In the genomic region with DNA sequence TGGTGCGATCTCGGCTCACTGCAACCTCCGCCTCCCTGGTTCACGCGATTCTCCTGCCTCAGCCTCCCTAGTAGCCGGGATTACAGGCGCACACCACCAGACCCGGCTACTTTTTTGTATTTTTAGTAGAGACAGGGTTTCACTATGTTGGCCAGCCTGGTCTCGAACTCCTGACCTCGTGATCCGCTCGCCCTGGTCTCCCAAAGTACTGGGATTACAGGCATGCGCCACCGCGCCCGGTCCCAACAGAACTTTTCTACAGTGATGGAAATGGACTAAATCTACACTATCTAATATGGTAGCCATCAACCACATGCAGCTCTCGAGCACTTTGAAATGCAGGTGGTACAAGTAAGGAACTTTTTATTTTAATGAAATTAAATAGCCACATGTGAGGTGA, we compare ENCODE assay signal across 11 cellular contexts. TPM values are rescaled to one million over a fixed set of nuclear protein-coding genes. Genes with fewer than 3 reads are reported as not detected.
DNase-seq lines count a peak whose midpoint lies in the region; ATAC-seq and TF ChIP-seq lines count a peak whose summit lies in the region.
"Not testable (repeated sequence)": the region's sequence is repeated elsewhere in the genome, so short reads cannot be mapped to it uniquely, and the experiment has no call there.
"Had no signal": no experiment of that assay in that cellular context is flagged by ENCODE, and none has a peak within 500 bp of the region (broad histone marks: within the 10 kb centered on the region; RNA-seq: fewer than 3 reads in every experiment).

No MANE protein-coding gene starts in this region.

- H3K4me3 ChIP-seq in BLaER1; fibroblast of lung (replicated peaks in 1 of 4; ENCODE audit: control extremely low read depth in 1 of 4, insufficient read depth in 1 of 4, low read depth in 3 of 4, low read length in 4 of 4): not testable (repeated sequence)
- peak overlapping the region; percentile 92; the same call in 1 of the 2 replicates for H3K4me3 ChIP-seq in HFF-Myc (replicated peaks; ENCODE audit: low read depth, low read length)
- H3K4me3 ChIP-seq in PC-3 (ENCODE audit: low read length) = peak overlapping the region; percentile 87; the same call in 1 of the 2 replicates

- not testable (repeated sequence) for TF ChIP-seq CTCF in HFF-Myc (IDR thresholded peaks at IDR 0.05; ENCODE audit: low read depth, low read length, missing control alignments); PC-3 (conservative IDR thresholded peaks at IDR 0.05; ENCODE audit: low read depth, low read length); fibroblast of lung (conservative IDR thresholded peaks at IDR 0.05 in 1 of 2, IDR thresholded peaks at IDR 0.05 in 1 of 2; ENCODE audit: low read depth in 1 of 2, low read length in 2 of 2); nephron (IDR thresholded peaks at IDR 0.05; ENCODE audit: unreplicated experiment in 3 of 3)

- POLR2A ChIA-PET in PC-3 (lab: Charles Lee; ENCODE audit: unreplicated experiment) = not testable (repeated sequence)
- POLR2A ChIA-PET in activated CD4-positive, alpha-beta memory T cell treated with anti-CD3 and anti-CD28 coated beads, Interleukin-2, amount 10 ng/mL, durations not matched to agents 7 days and 5 days (lab: Charles Lee) = interaction anchor here (1.0 to 4.0 kb wide), 3 partner anchors 31 to 204 kb away, joined by 3 to 47 read pairs (median 26); a partner anchor contains a TSS

- H3K4me1 ChIP-seq in BLaER1 = peaks cover 20% of the 10 kb centered on the region
- peaks cover 11% of the 10 kb centered on the region for H3K4me1 ChIP-seq in PC-3 (ENCODE audit: insufficient read depth, low read length)
- not testable (repeated sequence) for H3K4me1 ChIP-seq in fibroblast of lung (ENCODE audit: control insufficient read depth, extremely low read depth, insufficient read depth, low read length)

- CTCF ChIA-PET in PC-3 (lab: Charles Lee) = not testable (repeated sequence)
- CTCF ChIA-PET in activated CD4-positive, alpha-beta memory T cell treated with anti-CD3 and anti-CD28 coated beads, Interleukin-2, amount 10 ng/mL, durations not matched to agents 7 days and 5 days (lab: Charles Lee) = interaction anchor here (4.9 to 7.1 kb wide), 3 partner anchors 25 to 36 kb away, joined by 55 to 103 read pairs (median 103); a partner anchor contains a TSS

- H3K36me3 ChIP-seq in BLaER1; PC-3 (ENCODE audit: low read depth, low read length); fibroblast of lung (ENCODE audit: control insufficient read depth, insufficient read depth, low read length): not testable (repeated sequence)

- H4K20me1 ChIP-seq in BLaER1 (peaks cover 32% of the 10 kb centered on the region), PC-3 (ENCODE audit: low read length) (peaks cover 27% of the 10 kb centered on the region)
- not testable (repeated sequence) for H4K20me1 ChIP-seq in fibroblast of lung (ENCODE audit: control insufficient read depth, extremely low read depth, insufficient read depth, low read length)

- not testable (repeated sequence) for H3K27ac Mint-ChIP-seq in activated CD4-positive, alpha-beta memory T cell treated with anti-CD3 and anti-CD28 coated beads, Interleukin-2, amount 10 ng/mL, durations not matched to agents 7 days and 5 days; activated naive CD8-positive, alpha-beta T cell treated with anti-CD3 and anti-CD28 coated beads for 36 hours; nephron; stimulated activated naive CD8-positive, alpha-beta T cell treated with anti-CD3 and anti-CD28 coated beads, Interleukin-15, Interleukin-2, amounts not matched to agents 100 ng/mL and 50 ng/mL, for 24 hours

- peaks cover 42% of the 10 kb centered on the region for H3K36me3 Mint-ChIP-seq in activated CD4-positive, alpha-beta memory T cell treated with anti-CD3 and anti-CD28 coated beads, Interleukin-2, amount 10 ng/mL, durations not matched to agents 7 days and 5 days (ENCODE audit: low read depth)
- not testable (repeated sequence) for H3K36me3 Mint-ChIP-seq in activated naive CD8-positive, alpha-beta T cell treated with anti-CD3 and anti-CD28 coated beads for 36 hours; nephron (ENCODE audit: low read depth)
- peaks cover 23% of the 10 kb centered on the region for H3K36me3 Mint-ChIP-seq in stimulated activated naive CD8-positive, alpha-beta T cell treated with anti-CD3 and anti-CD28 coated beads, Interleukin-15, Interleukin-2, amounts not matched to agents 100 ng/mL and 50 ng/mL, for 24 hours (ENCODE audit: low read depth)

- H3K9ac ChIP-seq in BLaER1 = peak overlapping the region; percentile 99; the same call in 1 of the 2 replicates
- H3K9ac ChIP-seq in PC-3 (ENCODE audit: low read length); fibroblast of lung (ENCODE audit: insufficient read depth, low read length): not testable (repeated sequence)

- intact Hi-C loops in PC-3 (cut with micrococcal nuclease) = not testable (repeated sequence)

- not testable (repeated sequence) for H3K9me3 Mint-ChIP-seq in activated CD4-positive, alpha-beta memory T cell treated with anti-CD3 and anti-CD28 coated beads, Interleukin-2, amount 10 ng/mL, durations not matched to agents 7 days and 5 days; activated naive CD8-positive, alpha-beta T cell treated with anti-CD3 and anti-CD28 coated beads for 36 hours; nephron; stimulated activated naive CD8-positive, alpha-beta T cell treated with anti-CD3 and anti-CD28 coated beads, Interleukin-15, Interleukin-2, amounts not matched to agents 100 ng/mL and 50 ng/mL, for 24 hours

- not testable (repeated sequence) for H3K9me2 ChIP-seq in PC-3 (replicated peaks; ENCODE audit: low read length)

- not testable (repeated sequence) for ATAC-seq in PC-3

- not testable (repeated sequence) for H3K27me3 ChIP-seq in BLaER1; PC-3 (ENCODE audit: low read length); fibroblast of lung (ENCODE audit: control insufficient read depth, insufficient read depth, low read length)

- H3K9me3 ChIP-seq in BLaER1; PC-3 (ENCODE audit: low read length); fibroblast of lung (ENCODE audit: control insufficient read depth, insufficient read depth, low read depth, low read length): not testable (repeated sequence)

- peak overlapping the region; percentile 4 for H3K4me3 Mint-ChIP-seq in activated CD4-positive, alpha-beta memory T cell treated with anti-CD3 and anti-CD28 coated beads, Interleukin-2, amount 10 ng/mL, durations not matched to agents 7 days and 5 days
- H3K4me3 Mint-ChIP-seq in activated naive CD8-positive, alpha-beta T cell treated with anti-CD3 and anti-CD28 coated beads for 36 hours = peak overlapping the region; percentile 98
- H3K4me3 Mint-ChIP-seq in nephron = peak overlapping the region; percentile 94 to 97 (median 96)
- peak overlapping the region; percentile 97 for H3K4me3 Mint-ChIP-seq in stimulated activated naive CD8-positive, alpha-beta T cell treated with anti-CD3 and anti-CD28 coated beads, Interleukin-15, Interleukin-2, amounts not matched to agents 100 ng/mL and 50 ng/mL, for 24 hours

- H3K27ac ChIP-seq in BLaER1; PC-3 (ENCODE audit: low read length); fibroblast of lung (ENCODE audit: insufficient read depth, low read length): not testable (repeated sequence)

- DNase-seq in HFF-Myc (ENCODE audit: extremely low read depth, low read depth); PC-3; activated CD4-positive, alpha-beta memory T cell treated with anti-CD3 and anti-CD28 coated beads, Interleukin-2, amount 10 ng/mL, durations not matched to agents 7 days and 5 days; activated naive CD8-positive, alpha-beta T cell treated with anti-CD3 and anti-CD28 coated beads for 36 hours; fibroblast of lung (ENCODE audit: low read depth in 2 of 2): not testable (repeated sequence)

- H3K79me2 ChIP-seq in PC-3 (ENCODE audit: low read length) (peaks cover 51% of the 10 kb centered on the region), fibroblast of lung (ENCODE audit: control insufficient read depth, insufficient read depth, low read length) (peaks cover 38% of the 10 kb centered on the region)

- not testable (repeated sequence) for H3K27me3 Mint-ChIP-seq in activated CD4-positive, alpha-beta memory T cell treated with anti-CD3 and anti-CD28 coated beads, Interleukin-2, amount 10 ng/mL, durations not matched to agents 7 days and 5 days; activated naive CD8-positive, alpha-beta T cell treated with anti-CD3 and anti-CD28 coated beads for 36 hours; nephron (ENCODE audit: low read depth); stimulated activated naive CD8-positive, alpha-beta T cell treated with anti-CD3 and anti-CD28 coated beads, Interleukin-15, Interleukin-2, amounts not matched to agents 100 ng/mL and 50 ng/mL, for 24 hours

- H3K4me2 ChIP-seq in BLaER1 (peak overlapping the region; percentile 90), PC-3 (ENCODE audit: low read length) (peak overlapping the region; percentile 93), fibroblast of lung (ENCODE audit: extremely low read depth, insufficient read depth, low read length) (peak overlapping the region; percentile 68)

- H3F3A ChIP-seq in PC-3 (ENCODE audit: low read length, unreplicated experiment) = not testable (repeated sequence)

- peaks cover 36% of the 10 kb centered on the region for H3K4me1 Mint-ChIP-seq in activated CD4-positive, alpha-beta memory T cell treated with anti-CD3 and anti-CD28 coated beads, Interleukin-2, amount 10 ng/mL, durations not matched to agents 7 days and 5 days
- H3K4me1 Mint-ChIP-seq in activated naive CD8-positive, alpha-beta T cell treated with anti-CD3 and anti-CD28 coated beads for 36 hours = peaks cover 30% of the 10 kb centered on the region
- peaks cover 27% of the 10 kb centered on the region for H3K4me1 Mint-ChIP-seq in nephron
- H3K4me1 Mint-ChIP-seq in stimulated activated naive CD8-positive, alpha-beta T cell treated with anti-CD3 and anti-CD28 coated beads, Interleukin-15, Interleukin-2, amounts not matched to agents 100 ng/mL and 50 ng/mL, for 24 hours (ENCODE audit: low read depth) = peaks cover 25% of the 10 kb centered on the region

- not testable (repeated sequence) for H2AFZ ChIP-seq in PC-3 (ENCODE audit: low read length); fibroblast of lung (ENCODE audit: low read length)

- BruUV-seq in PC-3 (replicated peaks; lab: Mats Ljungman, UMichigan) = not testable (repeated sequence)

RNA-seq across cellular contexts. Expression of a gene that starts 1.3 kb away (rescaled TPM):
- total RNA-seq in PC-3 (2014; rRNA removed) (41.9 and 51.7 TPM in 2 replicates), fibroblast of lung (21.1 and 33.0 TPM in 2 replicates)
- total RNA-seq in activated CD4-positive, alpha-beta memory T cell treated with anti-CD3 and anti-CD28 coated beads, Interleukin-2, amount 10 ng/mL, durations not matched to agents 7 days and 5 days = 10 to 100 TPM; 82.3 to 87.8 TPM
- 10 to 100 TPM; 45.3 to 47.5 TPM for total RNA-seq in activated naive CD8-positive, alpha-beta T cell treated with anti-CD3 and anti-CD28 coated beads for 36 hours
- polyA plus RNA-seq in fibroblast of lung = 7.3 and 10.0 TPM in 2 replicates
- polyA plus RNA-seq in fibroblast of lung (2012) = 13.4 and 14.1 TPM in 2 replicates
- 41.0 and 50.0 TPM in 2 replicates for polyA minus RNA-seq in fibroblast of lung (ENCODE audit: low replicate concordance)

RNA-seq across cellular contexts. Expression of a gene that starts 7.9 kb away (rescaled TPM):
- total RNA-seq in PC-3 (2014; rRNA removed) (4.2 and 5.0 TPM in 2 replicates), fibroblast of lung (0.33 and 0.51 TPM in 2 replicates)
- 10 to 100 TPM; 14.8 to 15.8 TPM for total RNA-seq in activated CD4-positive, alpha-beta memory T cell treated with anti-CD3 and anti-CD28 coated beads, Interleukin-2, amount 10 ng/mL, durations not matched to agents 7 days and 5 days
- 10 to 100 TPM; 11.0 to 13.2 TPM for total RNA-seq in activated naive CD8-positive, alpha-beta T cell treated with anti-CD3 and anti-CD28 coated beads for 36 hours
- polyA plus RNA-seq in fibroblast of lung = 0.28 and 0.41 TPM in 2 replicates
- polyA plus RNA-seq in fibroblast of lung (2012) = 0.37 and 0.39 TPM in 2 replicates
- not detected in 2 replicates for polyA minus RNA-seq in fibroblast of lung (ENCODE audit: low replicate concordance)
- total RNA-seq: Peyer's patch, transverse colon had no signal

RNA-seq across cellular contexts. Expression of a gene that starts 32.7 kb away (rescaled TPM):
- total RNA-seq in PC-3 (2014; rRNA removed) = 0.04 and 0.23 TPM in 2 replicates
- under 1 TPM; 0.08 to 0.20 TPM for total RNA-seq in activated CD4-positive, alpha-beta memory T cell treated with anti-CD3 and anti-CD28 coated beads, Interleukin-2, amount 10 ng/mL, durations not matched to agents 7 days and 5 days
- not detected for total RNA-seq in activated naive CD8-positive, alpha-beta T cell treated with anti-CD3 and anti-CD28 coated beads for 36 hours
- total RNA-seq in fibroblast of lung = under 0.01 TPM in 2 replicates
- polyA plus RNA-seq in fibroblast of lung = 0.01 TPM in 2 replicates
- not detected in 2 replicates for polyA plus RNA-seq in fibroblast of lung (2012)
- polyA minus RNA-seq in fibroblast of lung (ENCODE audit: low replicate concordance) = not detected in 2 replicates
- total RNA-seq: left lobe of liver had no signal

RNA-seq across cellular contexts. Expression of a gene that starts 43.3 kb away (rescaled TPM):
- total RNA-seq in PC-3 (2014; rRNA removed) (62.1 and 66.5 TPM in 2 replicates), fibroblast of lung (65.2 and 76.5 TPM in 2 replicates)
- total RNA-seq in activated CD4-positive, alpha-beta memory T cell treated with anti-CD3 and anti-CD28 coated beads, Interleukin-2, amount 10 ng/mL, durations not matched to agents 7 days and 5 days = 10 to 100 TPM; 65.9 to 70.2 TPM
- 10 to 100 TPM; 57.9 to 60.9 TPM for total RNA-seq in activated naive CD8-positive, alpha-beta T cell treated with anti-CD3 and anti-CD28 coated beads for 36 hours
- polyA plus RNA-seq in fibroblast of lung = 107 and 110 TPM in 2 replicates
- 85.7 and 86.3 TPM in 2 replicates for polyA plus RNA-seq in fibroblast of lung (2012)
- polyA minus RNA-seq in fibroblast of lung (ENCODE audit: low replicate concordance) = 27.5 and 35.6 TPM in 2 replicates

RNA-seq across cellular contexts. Expression of a gene that starts 48.7 kb away (rescaled TPM):
- total RNA-seq in PC-3 (2014; rRNA removed) (17.1 and 18.5 TPM in 2 replicates), fibroblast of lung (53.2 and 54.2 TPM in 2 replicates)
- 10 to 100 TPM; 82.8 to 85.3 TPM for total RNA-seq in activated CD4-positive, alpha-beta memory T cell treated with anti-CD3 and anti-CD28 coated beads, Interleukin-2, amount 10 ng/mL, durations not matched to agents 7 days and 5 days
- total RNA-seq in activated naive CD8-positive, alpha-beta T cell treated with anti-CD3 and anti-CD28 coated beads for 36 hours = 10 to 100 TPM; 21.9 to 25.4 TPM
- polyA plus RNA-seq in fibroblast of lung = 28.0 and 30.9 TPM in 2 replicates
- polyA plus RNA-seq in fibroblast of lung (2012) = 28.2 and 29.8 TPM in 2 replicates
- polyA minus RNA-seq in fibroblast of lung (ENCODE audit: low replicate concordance) = 45.6 and 115 TPM in 2 replicates

Comparison
In these comparisons a context has a peak if more than half of its experiments do, and no peak if none do; other contexts are left out.
1. H3K4me3 Mint-ChIP-seq: peak in every context shown above with its lines; median percentile 98 in activated naive CD8-positive, alpha-beta T cell treated with anti-CD3 and anti-CD28 coated beads for 36 hours; 97 in stimulated activated naive CD8-positive, alpha-beta T cell treated with anti-CD3 and anti-CD28 coated beads, Interleukin-15, Interleukin-2, amounts not matched to agents 100 ng/mL and 50 ng/mL, for 24 hours; 96 in nephron; 4 in activated CD4-positive, alpha-beta memory T cell treated with anti-CD3 and anti-CD28 coated beads, Interleukin-2, amount 10 ng/mL, durations not matched to agents 7 days and 5 days.